Comparison of ENCODE assay signal across 1 cellular context in the genomic region with DNA sequence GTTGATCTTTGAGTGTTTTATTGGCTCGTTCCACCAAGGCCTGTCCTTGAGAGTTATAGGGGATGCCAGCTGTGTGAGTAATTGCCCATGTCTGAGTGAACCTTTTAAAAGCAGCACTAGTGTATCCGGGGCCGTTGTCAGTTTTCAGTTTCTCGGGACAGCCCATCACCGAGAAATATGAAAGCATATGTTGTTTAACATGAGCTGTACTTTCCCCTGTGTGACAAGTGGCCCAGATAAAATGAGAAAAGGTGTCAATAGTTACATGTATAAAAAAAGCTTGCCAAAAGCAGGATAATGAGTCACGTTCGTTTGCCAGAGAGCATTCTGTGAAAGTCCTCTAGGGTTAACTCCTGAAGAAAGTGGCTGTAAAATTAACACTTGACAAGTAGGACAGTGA.
A peak's percentile ranks its signal among the peaks of the same experiment; 100 is the strongest.
TF ChIP-seq lines count a peak whose summit lies in the region.

No MANE protein-coding gene starts in this region.

TF ChIP-seq in SK-N-SH, 30 proteins besides CTCF, POLR2A, EP300 and RAD21 (continued from another document):
- TF ChIP-seq, protein P1, sequence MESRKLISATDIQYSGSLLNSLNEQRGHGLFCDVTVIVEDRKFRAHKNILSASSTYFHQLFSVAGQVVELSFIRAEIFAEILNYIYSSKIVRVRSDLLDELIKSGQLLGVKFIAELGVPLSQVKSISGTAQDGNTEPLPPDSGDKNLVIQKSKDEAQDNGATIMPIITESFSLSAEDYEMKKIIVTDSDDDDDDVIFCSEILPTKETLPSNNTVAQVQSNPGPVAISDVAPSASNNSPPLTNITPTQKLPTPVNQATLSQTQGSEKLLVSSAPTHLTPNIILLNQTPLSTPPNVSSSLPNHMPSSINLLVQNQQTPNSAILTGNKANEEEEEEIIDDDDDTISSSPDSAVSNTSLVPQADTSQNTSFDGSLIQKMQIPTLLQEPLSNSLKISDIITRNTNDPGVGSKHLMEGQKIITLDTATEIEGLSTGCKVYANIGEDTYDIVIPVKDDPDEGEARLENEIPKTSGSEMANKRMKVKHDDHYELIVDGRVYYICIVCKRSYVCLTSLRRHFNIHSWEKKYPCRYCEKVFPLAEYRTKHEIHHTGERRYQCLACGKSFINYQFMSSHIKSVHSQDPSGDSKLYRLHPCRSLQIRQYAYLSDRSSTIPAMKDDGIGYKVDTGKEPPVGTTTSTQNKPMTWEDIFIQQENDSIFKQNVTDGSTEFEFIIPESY (IDR thresholded peaks at IDR 0.05; ENCODE audit: borderline replicate concordance, low read depth) = no peak
- TF ChIP-seq JUND (IDR thresholded peaks at IDR 0.05) (peak; percentile 60; the same call in 1 of the 2 replicates), NFIC (IDR thresholded peaks at IDR 0.05; ENCODE audit: borderline replicate concordance) (peak; percentile 82), FOSL2 (IDR thresholded peaks at IDR 0.05; ENCODE audit: borderline replicate concordance, low read depth) (peak; percentile 30; the same call in 1 of the 2 replicates), TCF12 (IDR thresholded peaks at IDR 0.05) (peak; percentile 63)
